1 cellular context compared by ENCODE assay signal in the genomic region with DNA sequence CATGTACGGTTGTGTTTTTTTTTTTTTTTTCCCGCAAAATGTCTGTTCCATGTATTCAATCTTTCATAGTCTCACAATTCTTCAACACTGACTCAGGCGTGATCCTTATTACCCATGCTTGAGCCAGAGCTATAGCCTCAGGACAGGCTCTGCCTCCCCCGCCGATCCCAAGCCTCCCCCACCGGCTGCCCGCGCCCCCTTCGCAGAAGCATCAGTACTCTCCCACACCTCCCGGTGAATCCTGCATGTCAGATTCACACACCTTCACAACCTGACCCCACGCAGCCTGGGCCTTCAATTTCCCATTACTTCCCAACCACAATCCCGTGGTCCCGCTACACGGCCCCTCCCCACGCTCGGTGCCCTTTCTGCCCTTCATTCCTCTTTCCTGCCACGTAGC.
TF ChIP-seq lines count a peak whose summit lies in the region.

No MANE protein-coding gene starts in this region.

TF ChIP-seq in WTC11, 78 proteins besides CTCF, POLR2A, EP300 and RAD21 (continued from another document):
- TF ChIP-seq, protein P1, sequence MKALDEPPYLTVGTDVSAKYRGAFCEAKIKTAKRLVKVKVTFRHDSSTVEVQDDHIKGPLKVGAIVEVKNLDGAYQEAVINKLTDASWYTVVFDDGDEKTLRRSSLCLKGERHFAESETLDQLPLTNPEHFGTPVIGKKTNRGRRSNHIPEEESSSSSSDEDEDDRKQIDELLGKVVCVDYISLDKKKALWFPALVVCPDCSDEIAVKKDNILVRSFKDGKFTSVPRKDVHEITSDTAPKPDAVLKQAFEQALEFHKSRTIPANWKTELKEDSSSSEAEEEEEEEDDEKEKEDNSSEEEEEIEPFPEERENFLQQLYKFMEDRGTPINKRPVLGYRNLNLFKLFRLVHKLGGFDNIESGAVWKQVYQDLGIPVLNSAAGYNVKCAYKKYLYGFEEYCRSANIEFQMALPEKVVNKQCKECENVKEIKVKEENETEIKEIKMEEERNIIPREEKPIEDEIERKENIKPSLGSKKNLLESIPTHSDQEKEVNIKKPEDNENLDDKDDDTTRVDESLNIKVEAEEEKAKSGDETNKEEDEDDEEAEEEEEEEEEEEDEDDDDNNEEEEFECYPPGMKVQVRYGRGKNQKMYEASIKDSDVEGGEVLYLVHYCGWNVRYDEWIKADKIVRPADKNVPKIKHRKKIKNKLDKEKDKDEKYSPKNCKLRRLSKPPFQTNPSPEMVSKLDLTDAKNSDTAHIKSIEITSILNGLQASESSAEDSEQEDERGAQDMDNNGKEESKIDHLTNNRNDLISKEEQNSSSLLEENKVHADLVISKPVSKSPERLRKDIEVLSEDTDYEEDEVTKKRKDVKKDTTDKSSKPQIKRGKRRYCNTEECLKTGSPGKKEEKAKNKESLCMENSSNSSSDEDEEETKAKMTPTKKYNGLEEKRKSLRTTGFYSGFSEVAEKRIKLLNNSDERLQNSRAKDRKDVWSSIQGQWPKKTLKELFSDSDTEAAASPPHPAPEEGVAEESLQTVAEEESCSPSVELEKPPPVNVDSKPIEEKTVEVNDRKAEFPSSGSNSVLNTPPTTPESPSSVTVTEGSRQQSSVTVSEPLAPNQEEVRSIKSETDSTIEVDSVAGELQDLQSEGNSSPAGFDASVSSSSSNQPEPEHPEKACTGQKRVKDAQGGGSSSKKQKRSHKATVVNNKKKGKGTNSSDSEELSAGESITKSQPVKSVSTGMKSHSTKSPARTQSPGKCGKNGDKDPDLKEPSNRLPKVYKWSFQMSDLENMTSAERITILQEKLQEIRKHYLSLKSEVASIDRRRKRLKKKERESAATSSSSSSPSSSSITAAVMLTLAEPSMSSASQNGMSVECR (CRISPR knock-in tag; IDR thresholded peaks at IDR 0.05; ENCODE audit: borderline replicate concordance), result no peak
- TF ChIP-seq, protein P2, sequence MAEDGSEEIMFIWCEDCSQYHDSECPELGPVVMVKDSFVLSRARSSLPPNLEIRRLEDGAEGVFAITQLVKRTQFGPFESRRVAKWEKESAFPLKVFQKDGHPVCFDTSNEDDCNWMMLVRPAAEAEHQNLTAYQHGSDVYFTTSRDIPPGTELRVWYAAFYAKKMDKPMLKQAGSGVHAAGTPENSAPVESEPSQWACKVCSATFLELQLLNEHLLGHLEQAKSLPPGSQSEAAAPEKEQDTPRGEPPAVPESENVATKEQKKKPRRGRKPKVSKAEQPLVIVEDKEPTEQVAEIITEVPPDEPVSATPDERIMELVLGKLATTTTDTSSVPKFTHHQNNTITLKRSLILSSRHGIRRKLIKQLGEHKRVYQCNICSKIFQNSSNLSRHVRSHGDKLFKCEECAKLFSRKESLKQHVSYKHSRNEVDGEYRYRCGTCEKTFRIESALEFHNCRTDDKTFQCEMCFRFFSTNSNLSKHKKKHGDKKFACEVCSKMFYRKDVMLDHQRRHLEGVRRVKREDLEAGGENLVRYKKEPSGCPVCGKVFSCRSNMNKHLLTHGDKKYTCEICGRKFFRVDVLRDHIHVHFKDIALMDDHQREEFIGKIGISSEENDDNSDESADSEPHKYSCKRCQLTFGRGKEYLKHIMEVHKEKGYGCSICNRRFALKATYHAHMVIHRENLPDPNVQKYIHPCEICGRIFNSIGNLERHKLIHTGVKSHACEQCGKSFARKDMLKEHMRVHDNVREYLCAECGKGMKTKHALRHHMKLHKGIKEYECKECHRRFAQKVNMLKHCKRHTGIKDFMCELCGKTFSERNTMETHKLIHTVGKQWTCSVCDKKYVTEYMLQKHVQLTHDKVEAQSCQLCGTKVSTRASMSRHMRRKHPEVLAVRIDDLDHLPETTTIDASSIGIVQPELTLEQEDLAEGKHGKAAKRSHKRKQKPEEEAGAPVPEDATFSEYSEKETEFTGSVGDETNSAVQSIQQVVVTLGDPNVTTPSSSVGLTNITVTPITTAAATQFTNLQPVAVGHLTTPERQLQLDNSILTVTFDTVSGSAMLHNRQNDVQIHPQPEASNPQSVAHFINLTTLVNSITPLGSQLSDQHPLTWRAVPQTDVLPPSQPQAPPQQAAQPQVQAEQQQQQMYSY (CRISPR knock-in tag; IDR thresholded peaks at IDR 0.05), result no peak
- no peak for TF ChIP-seq OVOL2 (CRISPR knock-in tag; IDR thresholded peaks at IDR 0.05; ENCODE audit: borderline replicate concordance)
TF ChIP-seq in WTC11: peak in this region for 0.
